ENCODE assay signal across 15 cellular contexts in the genomic region with DNA sequence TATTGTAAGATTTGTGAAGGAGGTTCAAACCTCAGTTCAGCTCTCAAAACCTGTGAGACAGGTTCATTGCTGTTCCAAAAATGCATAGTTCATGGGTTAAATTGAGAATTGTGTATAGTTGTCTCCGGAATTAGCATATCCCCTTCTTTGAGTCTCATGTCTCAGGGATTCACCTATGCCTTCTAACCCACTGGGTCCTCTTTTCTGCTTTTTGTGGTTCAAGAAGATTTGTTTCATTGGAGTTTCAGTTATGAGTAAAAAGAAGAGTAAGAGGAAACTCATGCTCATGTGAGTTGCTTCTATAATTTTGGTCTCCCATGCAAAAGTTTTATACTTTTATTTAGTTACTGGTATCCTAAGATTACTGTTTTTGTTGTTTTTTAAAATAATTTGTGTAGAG.
A peak's percentile ranks its signal among the peaks of the same experiment; 100 is the strongest.
DNase-seq lines count a peak whose midpoint lies in the region; ATAC-seq and TF ChIP-seq lines count a peak whose summit lies in the region.
"Had no signal": no experiment of that assay in that cellular context is flagged by ENCODE, and none has a peak within 500 bp of the region (broad histone marks: within the 10 kb centered on the region; RNA-seq: fewer than 3 reads in every experiment).

No MANE protein-coding gene starts in this region.

- POLR2A ChIA-PET in A673 (lab: Charles Lee; ENCODE audit: low non-redundant PET), result no interaction called here

- H3K27ac ChIP-seq in prostate gland (no peak overlapping the region), A673 (ENCODE audit: low read depth, low read length, poor library complexity, severe bottlenecking) (no peak overlapping the region)
- H3K27ac ChIP-seq: A549, neural progenitor cell, transverse colon had no signal

- no peaks in the 10 kb centered on the region for H3K9me3 ChIP-seq in prostate gland
- no peaks in the 10 kb centered on the region for H3K9me3 ChIP-seq in A673 (ENCODE audit: low read depth, low read length, poor library complexity, severe bottlenecking)
- H3K9me3 ChIP-seq: A549, transverse colon had no signal

- peak; percentile 19 for ATAC-seq in stimulated activated naive CD8-positive, alpha-beta T cell treated with anti-CD3 and anti-CD28 coated beads, Interleukin-15, Interleukin-2, amounts not matched to agents 100 U/mL and 50 U/mL, for 24 hours
- no peak for ATAC-seq in stimulated activated naive CD8-positive, alpha-beta T cell treated with anti-CD3 and anti-CD28 coated beads, Interleukin-15, amount 100 ng/mL, for 72 hours
- ATAC-seq in HG02623 (IDR thresholded peaks at IDR 0.05; ENCODE audit: unreplicated experiment) (peak; percentile 78), HG03378 (IDR thresholded peaks at IDR 0.05; ENCODE audit: unreplicated experiment) (peak; percentile 65)
- ATAC-seq: A549, Right ventricle myocardium inferior had no signal

- no peaks in the 10 kb centered on the region for H3K36me3 Mint-ChIP-seq in stimulated activated naive CD8-positive, alpha-beta T cell treated with anti-CD3 and anti-CD28 coated beads, Interleukin-15, Interleukin-2, amounts not matched to agents 100 ng/mL and 50 ng/mL, for 24 hours (ENCODE audit: low read depth)
- H3K36me3 Mint-ChIP-seq: neural progenitor cell had no signal

- H3K4me3 ChIP-seq in prostate gland (no peak overlapping the region), A673 (ENCODE audit: low read depth, low read length, poor library complexity, severe bottlenecking) (no peak overlapping the region)
- H3K4me3 ChIP-seq: A549, neural progenitor cell, transverse colon had no signal

- H3K27me3 ChIP-seq in prostate gland (replicated peaks; ENCODE audit: insufficient read depth) (no peaks in the 10 kb centered on the region), A673 (replicated peaks; ENCODE audit: insufficient read depth, low read depth, low read length, poor library complexity) (no peaks in the 10 kb centered on the region)
- H3K27me3 ChIP-seq: neural progenitor cell, transverse colon had no signal

- intact Hi-C loops in prostate gland (cut with DNase I) (no loop called here), A673 (cut with micrococcal nuclease; ENCODE audit: unreplicated experiment) (no loop called here)

- no peak overlapping the region for H3K27ac Mint-ChIP-seq in stimulated activated naive CD8-positive, alpha-beta T cell treated with anti-CD3 and anti-CD28 coated beads, Interleukin-15, amount 100 ng/mL, for 72 hours
- H3K27ac Mint-ChIP-seq in stimulated activated naive CD8-positive, alpha-beta T cell treated with anti-CD3 and anti-CD28 coated beads, Interleukin-15, Interleukin-2, amounts not matched to agents 100 ng/mL and 50 ng/mL, for 24 hours, result peak overlapping the region; percentile 40
- H3K27ac Mint-ChIP-seq: neural progenitor cell had no signal

- no peak for DNase-seq in stimulated activated naive CD8-positive, alpha-beta T cell treated with anti-CD3 and anti-CD28 coated beads, Interleukin-15, Interleukin-2, amounts not matched to agents 100 U/mL and 50 U/mL, for 24 hours
- DNase-seq in stimulated activated naive CD8-positive, alpha-beta T cell treated with anti-CD3 and anti-CD28 coated beads, Interleukin-15, amount 100 ng/mL, for 72 hours, result no peak
- DNase-seq in GM03348 (ENCODE audit: low spot score) (no peak), prostate gland (ENCODE audit: low spot score) (no peak), A673 (ENCODE audit: low spot score) (no peak)
- DNase-seq: aorta; DMS153; effector CD4-positive, alpha-beta T cell; transverse colon had no signal

- 61% methylated on average over 1 of the region's 1 CpG for WGBS in prostate gland

- H3K4me1 ChIP-seq in prostate gland (replicated peaks) (no peaks in the 10 kb centered on the region), A673 (ENCODE audit: insufficient read depth, low read length, poor library complexity, severe bottlenecking) (peaks cover 25% of the 10 kb centered on the region)
- H3K4me1 ChIP-seq: A549, neural progenitor cell, transverse colon had no signal

- H3K36me3 ChIP-seq in prostate gland (no peaks in the 10 kb centered on the region), A673 (ENCODE audit: insufficient read depth, low read length, poor library complexity, severe bottlenecking) (no peaks in the 10 kb centered on the region)
- H3K36me3 ChIP-seq: neural progenitor cell, transverse colon had no signal

- TF ChIP-seq CTCF in prostate gland (IDR thresholded peaks at IDR 0.05) (no peak), A673 (conservative IDR thresholded peaks at IDR 0.05; ENCODE audit: low read depth, low read length) (no peak)

- peaks cover 6% of the 10 kb centered on the region for H3K4me1 Mint-ChIP-seq in stimulated activated naive CD8-positive, alpha-beta T cell treated with anti-CD3 and anti-CD28 coated beads, Interleukin-15, amount 100 ng/mL, for 72 hours
- peaks cover 43% of the 10 kb centered on the region for H3K4me1 Mint-ChIP-seq in stimulated activated naive CD8-positive, alpha-beta T cell treated with anti-CD3 and anti-CD28 coated beads, Interleukin-15, Interleukin-2, amounts not matched to agents 100 ng/mL and 50 ng/mL, for 24 hours (ENCODE audit: low read depth)
- H3K4me1 Mint-ChIP-seq: neural progenitor cell had no signal

- no peak overlapping the region for H3K4me3 Mint-ChIP-seq in stimulated activated naive CD8-positive, alpha-beta T cell treated with anti-CD3 and anti-CD28 coated beads, Interleukin-15, amount 100 ng/mL, for 72 hours
- H3K4me3 Mint-ChIP-seq in stimulated activated naive CD8-positive, alpha-beta T cell treated with anti-CD3 and anti-CD28 coated beads, Interleukin-15, Interleukin-2, amounts not matched to agents 100 ng/mL and 50 ng/mL, for 24 hours, result no peak overlapping the region
- H3K4me3 Mint-ChIP-seq: neural progenitor cell had no signal

- CTCF ChIA-PET in A673 (lab: Charles Lee), result no interaction called here

- no peak for TF ChIP-seq POLR2A in prostate gland (IDR thresholded peaks at IDR 0.05)

- peaks cover 0 to 6% of the 10 kb centered on the region in 2 donors for H3K9me3 Mint-ChIP-seq in stimulated activated naive CD8-positive, alpha-beta T cell treated with anti-CD3 and anti-CD28 coated beads, Interleukin-15, amount 100 ng/mL, for 72 hours
- H3K9me3 Mint-ChIP-seq in stimulated activated naive CD8-positive, alpha-beta T cell treated with anti-CD3 and anti-CD28 coated beads, Interleukin-15, Interleukin-2, amounts not matched to agents 100 ng/mL and 50 ng/mL, for 24 hours, result peaks cover 12% of the 10 kb centered on the region
- H3K9me3 Mint-ChIP-seq: neural progenitor cell had no signal

- H3K27me3 Mint-ChIP-seq in stimulated activated naive CD8-positive, alpha-beta T cell treated with anti-CD3 and anti-CD28 coated beads, Interleukin-15, amount 100 ng/mL, for 72 hours, result no peaks in the 10 kb centered on the region
- no peaks in the 10 kb centered on the region for H3K27me3 Mint-ChIP-seq in stimulated activated naive CD8-positive, alpha-beta T cell treated with anti-CD3 and anti-CD28 coated beads, Interleukin-15, Interleukin-2, amounts not matched to agents 100 ng/mL and 50 ng/mL, for 24 hours

- no TSS peak for BruUV-seq in A673 (replicated peaks; lab: Mats Ljungman, UMichigan)
